ENCODE assay signal across 21 cellular contexts in the genomic region with DNA sequence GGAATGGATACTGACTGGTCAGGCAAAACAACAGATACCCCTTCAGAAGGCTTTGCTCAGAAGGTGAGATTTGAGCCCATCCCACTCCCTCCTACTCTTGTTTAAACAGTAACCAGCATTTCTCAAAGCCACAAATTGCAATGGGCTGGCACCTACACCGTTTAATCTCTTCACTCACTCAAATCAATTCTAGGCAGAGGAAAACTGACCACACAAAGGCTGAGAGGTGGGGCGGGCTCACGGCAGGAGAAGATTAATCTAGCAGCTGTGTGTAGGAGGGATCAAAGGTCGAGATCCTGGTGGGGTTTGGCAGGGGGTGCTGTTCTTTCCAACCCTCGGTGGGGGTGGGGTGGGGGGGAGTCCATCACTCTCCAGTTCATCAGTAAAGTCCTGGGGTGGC.
DNase-seq lines count a peak whose midpoint lies in the region; ATAC-seq, FAIRE-seq and TF ChIP-seq lines count a peak whose summit lies in the region.
"Had no signal": no experiment of that assay in that cellular context is flagged by ENCODE, and none has a peak within 500 bp of the region (broad histone marks: within the 10 kb centered on the region; RNA-seq: fewer than 3 reads in every experiment).

No MANE protein-coding gene starts in this region.

- CTCF ChIA-PET in HepG2 (lab: Yijun Ruan, JAX; ENCODE audit: low intra/inter-chr PET ratio, low total read pairs) = no interaction called here

- POLR2A ChIA-PET in HepG2 (lab: Yijun Ruan, JAX) = no interaction called here

- no peaks in the 10 kb centered on the region for H4K20me1 ChIP-seq in HepG2 (ENCODE audit: insufficient read depth, low read length)

- TF ChIP-seq CTCF in right lobe of liver (IDR thresholded peaks at IDR 0.05) (no peak), HepG2 (CRISPR knock-in tag; IDR thresholded peaks at IDR 0.05) (no peak)

- DNase-seq in right lobe of liver (no peak), HepG2 (ENCODE audit: low spot score) (no peak), astrocyte of the hippocampus (ENCODE audit: low read depth, low spot score) (peak; percentile 9), left lobe of liver (ENCODE audit: low spot score) (peak; percentile 45), HAP-1 (ENCODE audit: low spot score in 2 of 2) (no peak), kidney glomerular epithelial cell (lab: John Stamatoyannopoulos, UW) (no peak)
- DNase-seq: ACHN; BE2C; CD4-positive, alpha-beta memory T cell; DMS79 treated with DMSO at 0.1 percent for 48 hours; GDM1; Karpas-422; MM.1S; NCI-H1105 treated with DMSO at 0.1 percent for 48 hours; NCI-H1930; NCI-H345; NCI-H774; SIG-M5 had no signal

- H2AFZ ChIP-seq in HepG2 (ENCODE audit: low read length) = no peak overlapping the region
- H2AFZ ChIP-seq: GM23338 had no signal

- WGBS in right lobe of liver (ENCODE audit: insufficient coverage, low coverage, low lambda C conversion rate, missing lambda C conversion rate) = 30% methylated on average over 5 of the region's 5 CpGs
- WGBS in HepG2 (ENCODE audit: low lambda C conversion rate) = 2% methylated on average over 5 of the region's 5 CpGs

- no peak for TF ChIP-seq POLR2A in right lobe of liver (IDR thresholded peaks at IDR 0.05)
- TF ChIP-seq POLR2A in HepG2 (IDR thresholded peaks at IDR 0.05; ENCODE audit: insufficient read depth in 1 of 2, low read depth in 2 of 2, low read length in 2 of 2) = no peak

- intact Hi-C loops in right lobe of liver (cut with DNase I) (no loop called here), HepG2 (cut with micrococcal nuclease; ENCODE audit: unreplicated experiment) (no loop called here)

- H3K4me2 ChIP-seq in HepG2 (ENCODE audit: low read depth, low read length) = no peak overlapping the region
- H3K4me2 ChIP-seq: GM23338 had no signal

- in situ Hi-C loops in HepG2 (cut with HindIII; ENCODE audit: extremely low pct_ligation_motif_present, low pct_unique_long_range_greater_than_20kb) = no loop called here
- in situ Hi-C loops in HAP-1 (cut with MboI; ENCODE audit: low sequenced_read_pairs) = no loop called here

- no peaks in the 10 kb centered on the region for H3K79me2 ChIP-seq in HepG2 (ENCODE audit: insufficient read depth, low read length)

- H3K27me3 ChIP-seq in right lobe of liver (no peaks in the 10 kb centered on the region), HepG2 (ENCODE audit: control insufficient read depth in 1 of 2, insufficient read depth in 2 of 2, low read length in 2 of 2) (no peaks in the 10 kb centered on the region), HAP-1 (ENCODE audit: low read depth) (no peaks in the 10 kb centered on the region)
- H3K27me3 ChIP-seq: BE2C had no signal

- H3K27ac ChIP-seq in right lobe of liver = no peak overlapping the region
- H3K27ac ChIP-seq in HepG2 (ENCODE audit: extremely low read length, insufficient read depth, low read length) = no peak overlapping the region

- H3K36me3 ChIP-seq in right lobe of liver (no peaks in the 10 kb centered on the region), HepG2 (replicated peaks in 1 of 2; ENCODE audit: control insufficient read depth in 1 of 2, insufficient read depth in 2 of 2, low read length in 2 of 2) (no peaks in the 10 kb centered on the region), HAP-1 (replicated peaks) (no peaks in the 10 kb centered on the region)
- H3K36me3 ChIP-seq: BE2C had no signal

- no TSS peak for BruUV-seq in HepG2 (replicated peaks; lab: Mats Ljungman, UMichigan)

- no peak for FAIRE-seq in HepG2 (lab: Jason Lieb, UNC)
- FAIRE-seq: D721Med had no signal

- TF ChIP-seq RAD21 in HepG2 (CRISPR knock-in tag; IDR thresholded peaks at IDR 0.05) = no peak

- no peaks in the 10 kb centered on the region for H3K4me1 ChIP-seq in right lobe of liver
- H3K4me1 ChIP-seq in HepG2 (ENCODE audit: insufficient read depth, low read length) = no peaks in the 10 kb centered on the region
- H3K4me1 ChIP-seq in HAP-1 = no peaks in the 10 kb centered on the region
- H3K4me1 ChIP-seq: BE2C had no signal

- ATAC-seq in right lobe of liver (peak; percentile 45 to 73 (median 63)), HepG2 (no peak), left lobe of liver (peak; percentile 84), GM19328 (IDR thresholded peaks at IDR 0.05; ENCODE audit: unreplicated experiment) (no peak)
- ATAC-seq: GM23338 had no signal

- H3K9me3 ChIP-seq in right lobe of liver (no peaks in the 10 kb centered on the region), HepG2 (ENCODE audit: low read length) (no peaks in the 10 kb centered on the region), HAP-1 (no peaks in the 10 kb centered on the region)
- H3K9me3 ChIP-seq: BE2C had no signal

- TF ChIP-seq EP300 in HepG2 (IDR thresholded peaks at IDR 0.05; ENCODE audit: low read depth in 2 of 2, low read length in 2 of 2) (no peak), HepG2 (CRISPR knock-in tag; IDR thresholded peaks at IDR 0.05; ENCODE audit: borderline replicate concordance) (no peak)

- H3K4me3 ChIP-seq in right lobe of liver (no peak overlapping the region), HepG2 (replicated peaks in 1 of 3; ENCODE audit: insufficient read depth in 1 of 3, low read depth in 2 of 3, low read length in 3 of 3) (no peak overlapping the region), HAP-1 (no peak overlapping the region)
- H3K4me3 ChIP-seq: GM23338 had no signal

- H3K9ac ChIP-seq in HepG2 (ENCODE audit: insufficient read depth, low read depth, low read length) = no peak overlapping the region

TF ChIP-seq in HepG2, 621 proteins besides CTCF, POLR2A, EP300 and RAD21:
- TF ChIP-seq ZNF251 (CRISPR knock-in tag; IDR thresholded peaks at IDR 0.05) (no peak), ZNF12 (CRISPR knock-in tag; IDR thresholded peaks at IDR 0.05) (no peak), ZMAT5 (CRISPR knock-in tag; IDR thresholded peaks at IDR 0.05; ENCODE audit: borderline replicate concordance, low read depth) (no peak)

Comparison
In these comparisons a context has a peak if more than half of its experiments do, and no peak if none do; other contexts are left out.
1. ATAC-seq: peak in right lobe of liver (4 of 4) and left lobe of liver (single experiment); none in HepG2 (single experiment) and GM19328 (single experiment).
2. DNase-seq: peak in astrocyte of the hippocampus (single experiment) and left lobe of liver (single experiment); none in right lobe of liver (0 of 3), HepG2 (single experiment), HAP-1 (0 of 2) and kidney glomerular epithelial cell (single experiment).